ENCODE assay signal across 18 cellular contexts in genomic region chr15:75076277-75076676, GRCh38.
"Had no signal": no experiment of that assay in that cellular context is flagged by ENCODE, and none has a peak within 500 bp of the region (broad histone marks: within the 10 kb centered on the region; RNA-seq: fewer than 3 reads in every experiment).

No MANE protein-coding gene starts in this region.

- DNase-seq: colonic mucosa; effector CD4-positive, alpha-beta T cell; endodermal cell; erythroblast; foreskin keratinocyte; immature natural killer cell; left cardiac atrium; left ventricle myocardium superior; mesendoderm; naive B cell; small intestine; stimulated activated CD4-positive, alpha-beta T cell treated with anti-CD3 and anti-CD28 coated beads, Interleukin-12 subunit alpha, Interleukin-12 subunit beta, amount 100 ng/mL, for 4 hours; stimulated activated naive CD4-positive, alpha-beta T cell treated with Interleukin-2 at 50 U/mL for 16 hours; trophoblast cell had no signal

- H3K27ac ChIP-seq: colonic mucosa, foreskin keratinocyte had no signal

- H3K36me3 ChIP-seq: colonic mucosa had no signal

- H3K27me3 ChIP-seq: colonic mucosa had no signal

- FAIRE-seq: endothelial cell of umbilical vein, keratinocyte, small intestine, urothelium cell line had no signal

- H3K4me1 ChIP-seq: colonic mucosa, foreskin keratinocyte had no signal

- ATAC-seq: foreskin keratinocyte, left cardiac atrium, left ventricle myocardium superior had no signal

- H3K9me3 ChIP-seq: colonic mucosa had no signal

- H3K4me3 ChIP-seq: colonic mucosa, lung had no signal
